Comparison of ENCODE assay signal across 1 cellular context in the genomic region with DNA sequence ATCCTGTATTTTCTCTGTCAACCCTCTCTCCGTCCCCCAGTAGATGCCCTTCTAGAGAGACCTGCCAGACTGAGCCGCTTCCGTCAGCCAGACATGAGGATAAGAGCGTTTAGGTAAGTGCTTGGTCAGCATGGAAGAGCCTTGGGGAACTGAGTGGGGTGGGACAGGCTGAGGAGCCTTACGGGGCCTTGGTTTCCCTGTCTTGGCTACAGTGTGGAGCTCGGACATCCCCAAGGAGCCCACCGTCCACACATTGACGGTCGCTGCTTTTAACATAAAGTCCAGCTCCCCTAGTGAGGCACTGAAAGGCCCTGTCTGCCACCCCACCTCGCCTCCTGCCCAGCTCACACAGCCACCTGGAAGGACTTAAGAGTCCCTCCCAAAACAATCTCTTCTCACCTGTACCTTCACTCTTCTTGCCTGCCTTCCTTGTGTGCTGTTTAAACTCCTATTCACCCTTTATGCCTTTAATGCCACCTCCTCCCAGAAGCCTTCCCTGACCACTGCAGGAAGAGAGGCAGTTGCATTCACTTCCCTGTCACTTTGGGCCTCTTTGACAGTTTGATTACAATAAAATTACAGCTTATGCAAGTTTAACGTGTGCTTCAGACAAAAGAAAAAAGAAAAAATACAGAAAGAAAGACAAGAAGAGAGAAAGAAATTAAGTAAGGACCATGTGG.
TF ChIP-seq lines count a peak whose summit lies in the region.

No MANE protein-coding gene starts in this region.

TF ChIP-seq in GM23338, 12 proteins besides CTCF, POLR2A, EP300 and RAD21 (continued from another document):
- TF ChIP-seq, protein P1, sequence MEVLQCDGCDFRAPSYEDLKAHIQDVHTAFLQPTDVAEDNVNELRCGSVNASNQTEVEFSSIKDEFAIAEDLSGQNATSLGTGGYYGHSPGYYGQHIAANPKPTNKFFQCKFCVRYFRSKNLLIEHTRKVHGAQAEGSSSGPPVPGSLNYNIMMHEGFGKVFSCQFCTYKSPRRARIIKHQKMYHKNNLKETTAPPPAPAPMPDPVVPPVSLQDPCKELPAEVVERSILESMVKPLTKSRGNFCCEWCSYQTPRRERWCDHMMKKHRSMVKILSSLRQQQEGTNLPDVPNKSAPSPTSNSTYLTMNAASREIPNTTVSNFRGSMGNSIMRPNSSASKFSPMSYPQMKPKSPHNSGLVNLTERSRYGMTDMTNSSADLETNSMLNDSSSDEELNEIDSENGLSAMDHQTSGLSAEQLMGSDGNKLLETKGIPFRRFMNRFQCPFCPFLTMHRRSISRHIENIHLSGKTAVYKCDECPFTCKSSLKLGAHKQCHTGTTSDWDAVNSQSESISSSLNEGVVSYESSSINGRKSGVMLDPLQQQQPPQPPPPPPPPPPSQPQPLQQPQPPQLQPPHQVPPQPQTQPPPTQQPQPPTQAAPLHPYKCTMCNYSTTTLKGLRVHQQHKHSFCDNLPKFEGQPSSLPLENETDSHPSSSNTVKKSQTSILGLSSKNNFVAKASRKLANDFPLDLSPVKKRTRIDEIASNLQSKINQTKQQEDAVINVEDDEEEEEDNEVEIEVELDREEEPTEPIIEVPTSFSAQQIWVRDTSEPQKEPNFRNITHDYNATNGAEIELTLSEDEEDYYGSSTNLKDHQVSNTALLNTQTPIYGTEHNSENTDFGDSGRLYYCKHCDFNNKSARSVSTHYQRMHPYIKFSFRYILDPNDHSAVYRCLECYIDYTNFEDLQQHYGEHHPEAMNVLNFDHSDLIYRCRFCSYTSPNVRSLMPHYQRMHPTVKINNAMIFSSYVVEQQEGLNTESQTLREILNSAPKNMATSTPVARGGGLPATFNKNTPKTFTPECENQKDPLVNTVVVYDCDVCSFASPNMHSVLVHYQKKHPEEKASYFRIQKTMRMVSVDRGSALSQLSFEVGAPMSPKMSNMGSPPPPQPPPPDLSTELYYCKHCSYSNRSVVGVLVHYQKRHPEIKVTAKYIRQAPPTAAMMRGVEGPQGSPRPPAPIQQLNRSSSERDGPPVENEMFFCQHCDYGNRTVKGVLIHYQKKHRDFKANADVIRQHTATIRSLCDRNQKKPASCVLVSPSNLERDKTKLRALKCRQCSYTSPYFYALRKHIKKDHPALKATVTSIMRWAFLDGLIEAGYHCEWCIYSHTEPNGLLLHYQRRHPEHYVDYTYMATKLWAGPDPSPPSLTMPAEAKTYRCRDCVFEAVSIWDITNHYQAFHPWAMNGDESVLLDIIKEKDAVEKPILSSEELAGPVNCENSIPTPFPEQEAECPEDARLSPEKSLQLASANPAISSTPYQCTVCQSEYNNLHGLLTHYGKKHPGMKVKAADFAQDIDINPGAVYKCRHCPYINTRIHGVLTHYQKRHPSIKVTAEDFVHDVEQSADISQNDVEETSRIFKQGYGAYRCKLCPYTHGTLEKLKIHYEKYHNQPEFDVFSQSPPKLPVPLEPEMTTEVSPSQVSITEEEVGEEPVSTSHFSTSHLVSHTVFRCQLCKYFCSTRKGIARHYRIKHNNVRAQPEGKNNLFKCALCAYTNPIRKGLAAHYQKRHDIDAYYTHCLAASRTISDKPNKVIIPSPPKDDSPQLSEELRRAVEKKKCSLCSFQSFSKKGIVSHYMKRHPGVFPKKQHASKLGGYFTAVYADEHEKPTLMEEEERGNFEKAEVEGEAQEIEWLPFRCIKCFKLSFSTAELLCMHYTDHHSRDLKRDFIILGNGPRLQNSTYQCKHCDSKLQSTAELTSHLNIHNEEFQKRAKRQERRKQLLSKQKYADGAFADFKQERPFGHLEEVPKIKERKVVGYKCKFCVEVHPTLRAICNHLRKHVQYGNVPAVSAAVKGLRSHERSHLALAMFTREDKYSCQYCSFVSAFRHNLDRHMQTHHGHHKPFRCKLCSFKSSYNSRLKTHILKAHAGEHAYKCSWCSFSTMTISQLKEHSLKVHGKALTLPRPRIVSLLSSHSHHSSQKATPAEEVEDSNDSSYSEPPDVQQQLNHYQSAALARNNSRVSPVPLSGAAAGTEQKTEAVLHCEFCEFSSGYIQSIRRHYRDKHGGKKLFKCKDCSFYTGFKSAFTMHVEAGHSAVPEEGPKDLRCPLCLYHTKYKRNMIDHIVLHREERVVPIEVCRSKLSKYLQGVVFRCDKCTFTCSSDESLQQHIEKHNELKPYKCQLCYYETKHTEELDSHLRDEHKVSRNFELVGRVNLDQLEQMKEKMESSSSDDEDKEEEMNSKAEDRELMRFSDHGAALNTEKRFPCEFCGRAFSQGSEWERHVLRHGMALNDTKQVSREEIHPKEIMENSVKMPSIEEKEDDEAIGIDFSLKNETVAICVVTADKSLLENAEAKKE (CRISPR knock-in tag; IDR thresholded peaks at IDR 0.05): no peak
- TF ChIP-seq, protein P2, sequence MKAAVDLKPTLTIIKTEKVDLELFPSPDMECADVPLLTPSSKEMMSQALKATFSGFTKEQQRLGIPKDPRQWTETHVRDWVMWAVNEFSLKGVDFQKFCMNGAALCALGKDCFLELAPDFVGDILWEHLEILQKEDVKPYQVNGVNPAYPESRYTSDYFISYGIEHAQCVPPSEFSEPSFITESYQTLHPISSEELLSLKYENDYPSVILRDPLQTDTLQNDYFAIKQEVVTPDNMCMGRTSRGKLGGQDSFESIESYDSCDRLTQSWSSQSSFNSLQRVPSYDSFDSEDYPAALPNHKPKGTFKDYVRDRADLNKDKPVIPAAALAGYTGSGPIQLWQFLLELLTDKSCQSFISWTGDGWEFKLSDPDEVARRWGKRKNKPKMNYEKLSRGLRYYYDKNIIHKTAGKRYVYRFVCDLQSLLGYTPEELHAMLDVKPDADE (IDR thresholded peaks at IDR 0.05): no peak
- no peak for TF ChIP-seq STAT1 (IDR thresholded peaks at IDR 0.05; ENCODE audit: unreplicated experiment)
- TF ChIP-seq ZNF331 (CRISPR knock-in tag; IDR thresholded peaks at IDR 0.05; ENCODE audit: low read depth): no peak
- TF ChIP-seq, protein P3, sequence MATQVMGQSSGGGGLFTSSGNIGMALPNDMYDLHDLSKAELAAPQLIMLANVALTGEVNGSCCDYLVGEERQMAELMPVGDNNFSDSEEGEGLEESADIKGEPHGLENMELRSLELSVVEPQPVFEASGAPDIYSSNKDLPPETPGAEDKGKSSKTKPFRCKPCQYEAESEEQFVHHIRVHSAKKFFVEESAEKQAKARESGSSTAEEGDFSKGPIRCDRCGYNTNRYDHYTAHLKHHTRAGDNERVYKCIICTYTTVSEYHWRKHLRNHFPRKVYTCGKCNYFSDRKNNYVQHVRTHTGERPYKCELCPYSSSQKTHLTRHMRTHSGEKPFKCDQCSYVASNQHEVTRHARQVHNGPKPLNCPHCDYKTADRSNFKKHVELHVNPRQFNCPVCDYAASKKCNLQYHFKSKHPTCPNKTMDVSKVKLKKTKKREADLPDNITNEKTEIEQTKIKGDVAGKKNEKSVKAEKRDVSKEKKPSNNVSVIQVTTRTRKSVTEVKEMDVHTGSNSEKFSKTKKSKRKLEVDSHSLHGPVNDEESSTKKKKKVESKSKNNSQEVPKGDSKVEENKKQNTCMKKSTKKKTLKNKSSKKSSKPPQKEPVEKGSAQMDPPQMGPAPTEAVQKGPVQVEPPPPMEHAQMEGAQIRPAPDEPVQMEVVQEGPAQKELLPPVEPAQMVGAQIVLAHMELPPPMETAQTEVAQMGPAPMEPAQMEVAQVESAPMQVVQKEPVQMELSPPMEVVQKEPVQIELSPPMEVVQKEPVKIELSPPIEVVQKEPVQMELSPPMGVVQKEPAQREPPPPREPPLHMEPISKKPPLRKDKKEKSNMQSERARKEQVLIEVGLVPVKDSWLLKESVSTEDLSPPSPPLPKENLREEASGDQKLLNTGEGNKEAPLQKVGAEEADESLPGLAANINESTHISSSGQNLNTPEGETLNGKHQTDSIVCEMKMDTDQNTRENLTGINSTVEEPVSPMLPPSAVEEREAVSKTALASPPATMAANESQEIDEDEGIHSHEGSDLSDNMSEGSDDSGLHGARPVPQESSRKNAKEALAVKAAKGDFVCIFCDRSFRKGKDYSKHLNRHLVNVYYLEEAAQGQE (IDR thresholded peaks at IDR 0.05; ENCODE audit: unreplicated experiment): no peak
- TF ChIP-seq POLR2AphosphoS5 (IDR thresholded peaks at IDR 0.05; ENCODE audit: low read depth): no peak
